Comparison of ENCODE assay signal across 18 cellular contexts in genomic region chr14:60931206-60931605, GRCh38. TPM values are rescaled to one million over a fixed set of nuclear protein-coding genes. Genes with fewer than 3 reads are reported as not detected.
DNase-seq lines count a peak whose midpoint lies in the region; ATAC-seq and TF ChIP-seq lines count a peak whose summit lies in the region.
"Had no signal": no experiment of that assay in that cellular context is flagged by ENCODE, and none has a peak within 500 bp of the region (broad histone marks: within the 10 kb centered on the region; RNA-seq: fewer than 3 reads in every experiment).

No MANE protein-coding gene starts in this region.

- H3K9me3 Mint-ChIP-seq in endodermal cell = peaks cover 2% of the 10 kb centered on the region
- H3K9me3 Mint-ChIP-seq: activated T-helper 17 cell treated with anti-CD3 and anti-CD28 coated beads, Interleukin-2, amount 50 U/mL, for 72 hours; GM23338; stimulated activated naive B cell treated with anti-CD40 and anti-IgM and Interleukin-4, amounts not matched to agents 10 μg/mL and 1 μg/mL and 100 μg/mL, for 72 hours had no signal

- TF ChIP-seq CTCF in endodermal cell (conservative IDR thresholded peaks at IDR 0.05) (no peak), heart right ventricle (IDR thresholded peaks at IDR 0.05) (no peak), GM10248 (IDR thresholded peaks at IDR 0.05; ENCODE audit: control extremely low read depth, extremely low read depth, low read depth, missing control alignments) (no peak)

- DNase-seq in DMS 273 (lab: John Stamatoyannopoulos, UW; ENCODE audit: unreplicated experiment) = peak; percentile 48
- peak; percentile 99 for DNase-seq in LHCN-M2 (ENCODE audit: low read depth)
- peak; percentile 35 for DNase-seq in NCI-H2227 (lab: John Stamatoyannopoulos, UW; ENCODE audit: unreplicated experiment)
- DNase-seq in endodermal cell = no peak
- DNase-seq in heart right ventricle = no peak
- no peak for DNase-seq in Kasumi-1 (lab: John Stamatoyannopoulos, UW)
- DNase-seq in GM10248 (ENCODE audit: extremely low spot score) = no peak
- DNase-seq in H7 = no peak
- DNase-seq: activated CD8-positive, alpha-beta memory T cell treated with anti-CD3 and anti-CD28 coated beads for 24 hours; amniotic stem cell; mammary epithelial cell; stimulated activated naive B cell treated with anti-CD40 and anti-IgM and Interleukin-4, amounts not matched to agents 10 μg/mL and 1 μg/mL and 100 μg/mL, for 72 hours; SW 1271; upper lobe of right lung; WERI-Rb-1 had no signal

- H3K4me1 ChIP-seq in endodermal cell (ENCODE audit: control insufficient read depth, insufficient read depth, low read length) = peaks cover 3% of the 10 kb centered on the region
- H3K4me1 ChIP-seq in heart right ventricle = no peaks in the 10 kb centered on the region
- H3K4me1 ChIP-seq: upper lobe of right lung had no signal

- WGBS in endodermal cell (ENCODE audit: insufficient coverage in 1 of 2, insufficient read length in 1 of 2), 2 experiments = 92% methylated on average over 1 of the region's 1 CpG; no CpG with 5 or more reads in 1 of the 2 experiments
- WGBS in heart right ventricle, 2 donors = 89 to 93% methylated on average over 1 of the region's 1 CpG

- no peak overlapping the region for H3K4me3 Mint-ChIP-seq in endodermal cell
- H3K4me3 Mint-ChIP-seq: activated T-helper 17 cell treated with anti-CD3 and anti-CD28 coated beads, Interleukin-2, amount 50 U/mL, for 72 hours; GM23338; stimulated activated naive B cell treated with anti-CD40 and anti-IgM and Interleukin-4, amounts not matched to agents 10 μg/mL and 1 μg/mL and 100 μg/mL, for 72 hours had no signal

- H3K27me3 ChIP-seq in endodermal cell (ENCODE audit: control insufficient read depth, insufficient read depth, low read length, poor library complexity, severe bottlenecking) (no peaks in the 10 kb centered on the region), heart right ventricle (no peaks in the 10 kb centered on the region), H7 (ENCODE audit: control insufficient read depth, insufficient read depth, low read length) (no peaks in the 10 kb centered on the region)
- H3K27me3 ChIP-seq: upper lobe of right lung had no signal

- no peak overlapping the region for H3K9ac ChIP-seq in endodermal cell (ENCODE audit: extremely low read depth, low read length, poor library complexity, severe bottlenecking)

- POLR2A ChIA-PET in GM10248 (lab: Yijun Ruan, JAX) = no interaction called here

- CTCF ChIA-PET in GM10248 (lab: Yijun Ruan, JAX) = no interaction called here

- no peak for ATAC-seq in heart right ventricle
- ATAC-seq: activated T-helper 17 cell treated with anti-CD3 and anti-CD28 coated beads, Interleukin-2, amount 50 U/mL, for 72 hours; GM23338; stimulated activated naive B cell treated with anti-CD40 and anti-IgM and Interleukin-4, amounts not matched to agents 10 μg/mL and 1 μg/mL and 100 μg/mL, for 72 hours; upper lobe of right lung had no signal

- H3K4me3 ChIP-seq in endodermal cell (ENCODE audit: low read length) (no peak overlapping the region), heart right ventricle (no peak overlapping the region), H7 (ENCODE audit: insufficient read depth, low read depth, low read length) (no peak overlapping the region)
- H3K4me3 ChIP-seq: GM23338, skin epidermis, upper lobe of right lung had no signal

- H3K27ac Mint-ChIP-seq in endodermal cell = peak overlapping the region; percentile 33
- H3K27ac Mint-ChIP-seq: activated T-helper 17 cell treated with anti-CD3 and anti-CD28 coated beads, Interleukin-2, amount 50 U/mL, for 72 hours; GM23338; stimulated activated naive B cell treated with anti-CD40 and anti-IgM and Interleukin-4, amounts not matched to agents 10 μg/mL and 1 μg/mL and 100 μg/mL, for 72 hours had no signal

- no peaks in the 10 kb centered on the region for H3K36me3 Mint-ChIP-seq in endodermal cell (ENCODE audit: low read depth)

- H3K9me3 ChIP-seq in endodermal cell (ENCODE audit: control insufficient read depth, low read length) (no peaks in the 10 kb centered on the region), heart right ventricle (no peaks in the 10 kb centered on the region)
- H3K9me3 ChIP-seq: upper lobe of right lung had no signal

- intact Hi-C loops in heart right ventricle (cut with DNase I) = no loop called here

- H3K27ac ChIP-seq in endodermal cell (ENCODE audit: low read depth, low read length) (peak overlapping the region; percentile 5), heart right ventricle (no peak overlapping the region)
- H3K27ac ChIP-seq: skin epidermis, upper lobe of right lung, WERI-Rb-1 had no signal

- no peaks in the 10 kb centered on the region for H3K27me3 Mint-ChIP-seq in endodermal cell (ENCODE audit: insufficient read depth)
- H3K27me3 Mint-ChIP-seq: activated T-helper 17 cell treated with anti-CD3 and anti-CD28 coated beads, Interleukin-2, amount 50 U/mL, for 72 hours; stimulated activated naive B cell treated with anti-CD40 and anti-IgM and Interleukin-4, amounts not matched to agents 10 μg/mL and 1 μg/mL and 100 μg/mL, for 72 hours had no signal

- H3K4me1 Mint-ChIP-seq in endodermal cell = peaks cover 12% of the 10 kb centered on the region
- H3K4me1 Mint-ChIP-seq: activated T-helper 17 cell treated with anti-CD3 and anti-CD28 coated beads, Interleukin-2, amount 50 U/mL, for 72 hours had no signal

- no peaks in the 10 kb centered on the region for H3K36me3 ChIP-seq in endodermal cell (ENCODE audit: control insufficient read depth, insufficient read depth, low read length)
- H3K36me3 ChIP-seq in heart right ventricle = no peaks in the 10 kb centered on the region
- no peaks in the 10 kb centered on the region for H3K36me3 ChIP-seq in H7 (replicated peaks; ENCODE audit: control insufficient read depth, insufficient read depth, low read length)
- H3K36me3 ChIP-seq: upper lobe of right lung, WERI-Rb-1 had no signal

RNA-seq across cellular contexts. Expression of gene TRMT5, which starts 49.7 kb away (rescaled TPM):
- 16.2 and 22.0 TPM in 2 replicates for total RNA-seq in LHCN-M2 (2014; rRNA removed)
- 5.6 TPM for polyA plus RNA-seq in LHCN-M2 (2012)
- total RNA-seq in endodermal cell = 10 to 100 TPM; 18.4 to 19.8 TPM
- 14.2 TPM for polyA plus RNA-seq in endodermal cell (2013, experiment 1 of 2)
- polyA plus RNA-seq in endodermal cell (2013, experiment 2 of 2) = 14.4 TPM
- total RNA-seq in heart right ventricle = 1 to 10 TPM; 5.3 to 8.9 (median 6.8) TPM
- 1 to 10 TPM; 2.0 TPM for polyA plus RNA-seq in heart right ventricle
- 16.0 and 27.3 TPM in 2 replicates for total RNA-seq in H7 (2014; rRNA removed; shearing (Covaris generic))

RNA-seq across cellular contexts. Expression of gene SLC38A6, which starts 49.8 kb away (rescaled TPM):
- total RNA-seq in LHCN-M2 (2014; rRNA removed) (40.3 and 52.4 TPM in 2 replicates), endodermal cell (10 to 100 TPM in 1 of 2 donors, 1 to 10 TPM in 1; 9.9 to 18.2 TPM), heart right ventricle (1 to 10 TPM; 2.7 to 8.9 (median 3.6) TPM)
- polyA plus RNA-seq in LHCN-M2 (2012) = 22.7 TPM
- 12.0 TPM for polyA plus RNA-seq in endodermal cell (2013, experiment 1 of 2)
- polyA plus RNA-seq in endodermal cell (2013, experiment 2 of 2) = 8.8 TPM
- polyA plus RNA-seq in heart right ventricle = 1 to 10 TPM; 2.6 to 7.8 TPM
- 6.1 and 7.2 TPM in 2 replicates for total RNA-seq in H7 (2014; rRNA removed; shearing (Covaris generic))

Comparison
In these comparisons a context has a peak if more than half of its experiments do, and no peak if none do; other contexts are left out.
1. DNase-seq: peak in DMS 273 (single experiment), LHCN-M2 (single experiment) and NCI-H2227 (single experiment); none in endodermal cell (single experiment), heart right ventricle (0 of 2), Kasumi-1 (0 of 2), GM10248 (single experiment) and H7 (single experiment).